ENCODE assay signal across 26 cellular contexts in genomic region chr18:31098878-31099277, GRCh38. TPM values are rescaled to one million over a fixed set of nuclear protein-coding genes. Genes with fewer than 3 reads are reported as not detected.
DNase-seq lines count a peak whose midpoint lies in the region; ATAC-seq and TF ChIP-seq lines count a peak whose summit lies in the region.
"Had no signal": no experiment of that assay in that cellular context is flagged by ENCODE, and none has a peak within 500 bp of the region (broad histone marks: within the 10 kb centered on the region; RNA-seq: fewer than 3 reads in every experiment).

No MANE protein-coding gene starts in this region.

- H3K27ac ChIP-seq in mammary epithelial cell (ENCODE audit: insufficient read depth, low read depth, low read length), result peak overlapping the region; percentile 48
- H3K27ac ChIP-seq in smooth muscle cell (ENCODE audit: low read depth), result peak overlapping the region; percentile 27
- no peak overlapping the region for H3K27ac ChIP-seq in trophoblast cell (ENCODE audit: low read depth, low read length)
- H3K27ac ChIP-seq: stomach, tibial nerve had no signal

- no peak overlapping the region for H2AK5ac ChIP-seq in trophoblast cell (ENCODE audit: low read length)

- no peak overlapping the region for H3K18ac ChIP-seq in trophoblast cell (ENCODE audit: low read length)

- H3K9ac ChIP-seq in mammary epithelial cell (ENCODE audit: insufficient read depth, low read length), result no peak overlapping the region
- H3K9ac ChIP-seq in smooth muscle cell (ENCODE audit: low read depth), result no peak overlapping the region
- no peak overlapping the region for H3K9ac ChIP-seq in trophoblast cell (ENCODE audit: low read length)
- H3K9ac ChIP-seq: parathyroid adenoma had no signal

- no peak overlapping the region for H2BK120ac ChIP-seq in trophoblast cell (ENCODE audit: insufficient read depth, low read length, poor library complexity)

- H4K91ac ChIP-seq in trophoblast cell (ENCODE audit: low read depth, low read length), result no peak overlapping the region

- H3K14ac ChIP-seq in trophoblast cell (ENCODE audit: low read length), result no peak overlapping the region

- H3K4me3 Mint-ChIP-seq in mesothelial cell of epicardium, result peak overlapping the region; percentile 88
- H3K4me3 Mint-ChIP-seq in osteocyte (ENCODE audit: unreplicated experiment), result no peak overlapping the region
- H3K4me3 Mint-ChIP-seq: activated CD8-positive, alpha-beta T cell treated with anti-CD3 and anti-CD28 coated beads for 36 hours; activated naive CD8-positive, alpha-beta T cell treated with anti-CD3 and anti-CD28 coated beads, Interleukin-2, amount 50 U/mL, for 24 hours; CD4-positive, CD25-positive, alpha-beta regulatory T cell; naive B cell had no signal

- no peak for TF ChIP-seq CTCF in mammary epithelial cell (conservative IDR thresholded peaks at IDR 0.05 in 1 of 2, IDR thresholded peaks at IDR 0.05 in 1 of 2; ENCODE audit: extremely low read depth in 1 of 2, insufficient read depth in 1 of 2, low read depth in 1 of 2, low read length in 2 of 2)
- TF ChIP-seq CTCF in mesothelial cell of epicardium (IDR thresholded peaks at IDR 0.05; ENCODE audit: unreplicated experiment), result no peak
- TF ChIP-seq CTCF in smooth muscle cell (IDR thresholded peaks at IDR 0.05; ENCODE audit: borderline replicate concordance, insufficient read depth, poor library complexity, severe bottlenecking), result no peak
- no peak for TF ChIP-seq CTCF in GM10248 (IDR thresholded peaks at IDR 0.05; ENCODE audit: control extremely low read depth, extremely low read depth, low read depth, missing control alignments)
- no peak for TF ChIP-seq CTCF in osteocyte (IDR thresholded peaks at IDR 0.05)

- in situ Hi-C loops in mammary epithelial cell (cut with MboI; ENCODE audit: low sequenced_read_pairs in 2 of 2), result no loop called here

- H4K12ac ChIP-seq in trophoblast cell (ENCODE audit: low read depth, low read length), result no peak overlapping the region

- no peak overlapping the region for H2AFZ ChIP-seq in mammary epithelial cell (ENCODE audit: low read depth, low read length)
- H2AFZ ChIP-seq in smooth muscle cell (ENCODE audit: low read depth), result no peak overlapping the region
- H2AFZ ChIP-seq in trophoblast cell (ENCODE audit: insufficient read depth, low read length, poor library complexity), result no peak overlapping the region
- H2AFZ ChIP-seq: parathyroid adenoma had no signal

- H3K4ac ChIP-seq in trophoblast cell (ENCODE audit: low read depth, low read length), result no peak overlapping the region

- CTCF ChIA-PET in mammary epithelial cell (lab: Charles Lee; ENCODE audit: low non-redundant PET), result no interaction called here
- CTCF ChIA-PET in GM10248 (lab: Yijun Ruan, JAX), result interaction anchor here (1.6 kb wide), 1 partner anchor 14 kb away, joined by 3 read pairs; no protein-coding TSS in a partner anchor

- dilution Hi-C loops in mammary epithelial cell (cut with HindIII; ENCODE audit: low sequenced_read_pairs), result no loop called here

- no peak overlapping the region for H4K8ac ChIP-seq in trophoblast cell (ENCODE audit: low read depth, low read length)

- H3K4me3 ChIP-seq in mammary epithelial cell (replicated peaks in 1 of 3; ENCODE audit: insufficient read depth in 1 of 3, low read depth in 2 of 3, low read length in 3 of 3), result peak overlapping the region in 1 of 3 experiments; percentile 1
- H3K4me3 ChIP-seq in smooth muscle cell, result peak overlapping the region; percentile 95
- H3K4me3 ChIP-seq in trophoblast cell (ENCODE audit: low read depth, low read length), result no peak overlapping the region
- H3K4me3 ChIP-seq: body of pancreas, stomach, tibial nerve had no signal

- H3K23ac ChIP-seq in trophoblast cell (ENCODE audit: low read length), result no peak overlapping the region

- peak; percentile 7 for DNase-seq in OCI-M1 (lab: John Stamatoyannopoulos, UW)
- peak; percentile 59 for DNase-seq in mammary epithelial cell
- no peak for DNase-seq in mesothelial cell of epicardium (ENCODE audit: low spot score in 2 of 2, unreplicated experiment in 2 of 2)
- DNase-seq in smooth muscle cell (lab: John Stamatoyannopoulos, UW; ENCODE audit: unreplicated experiment), result no peak
- no peak for DNase-seq in GM10248 (ENCODE audit: extremely low spot score)
- no peak for DNase-seq in trophoblast cell
- DNase-seq in osteocyte (ENCODE audit: extremely low spot score, unreplicated experiment), result no peak
- DNase-seq: activated CD4-positive, CD25-positive, alpha-beta regulatory T cell treated with anti-CD3 and anti-CD28 coated beads, Interleukin-2, amount 50 U/mL, for 72 hours; activated CD8-positive, alpha-beta T cell treated with anti-CD3 and anti-CD28 coated beads for 36 hours; activated naive CD8-positive, alpha-beta T cell treated with anti-CD3 and anti-CD28 coated beads, Interleukin-2, amount 50 U/mL, for 24 hours; body of pancreas; CD4-positive, CD25-positive, alpha-beta regulatory T cell; DMS153; left cardiac atrium; MM.1S; naive B cell; NCI-H1436; NCI-H2107; NCI-H510A treated with DMSO at 0.1 percent for 48 hours; SHP77 treated with DMSO at 0.1 percent for 48 hours; stomach had no signal

- H2BK5ac ChIP-seq in trophoblast cell (ENCODE audit: low read depth, low read length, poor library complexity), result no peak overlapping the region

- H3K36me3 Mint-ChIP-seq in mesothelial cell of epicardium (no peaks in the 10 kb centered on the region), osteocyte (ENCODE audit: unreplicated experiment) (no peaks in the 10 kb centered on the region)
- H3K36me3 Mint-ChIP-seq: CD4-positive, CD25-positive, alpha-beta regulatory T cell; naive B cell had no signal

- peaks cover 38% of the 10 kb centered on the region for H3K4me1 ChIP-seq in mammary epithelial cell (ENCODE audit: insufficient read depth, low read length)
- peaks cover 5% of the 10 kb centered on the region for H3K4me1 ChIP-seq in smooth muscle cell (ENCODE audit: low read depth)
- H3K4me1 ChIP-seq in trophoblast cell (ENCODE audit: control insufficient read depth in 1 of 2, insufficient read depth in 2 of 2, low read length in 2 of 2), result peaks cover 2 to 6% of the 10 kb centered on the region in 2 experiments

- peaks cover 67% of the 10 kb centered on the region for H3K79me2 ChIP-seq in mammary epithelial cell (ENCODE audit: insufficient read depth, low read length)
- H3K79me2 ChIP-seq in smooth muscle cell (ENCODE audit: low read depth), result peaks cover 68% of the 10 kb centered on the region
- H3K79me2 ChIP-seq in trophoblast cell (ENCODE audit: control insufficient read depth, insufficient read depth, low read length, poor library complexity), result peaks cover 21% of the 10 kb centered on the region

- H3K27me3 ChIP-seq in mammary epithelial cell (ENCODE audit: insufficient read depth, low read length) (no peaks in the 10 kb centered on the region), smooth muscle cell (ENCODE audit: low read depth) (no peaks in the 10 kb centered on the region), trophoblast cell (ENCODE audit: insufficient read depth, low read length) (no peaks in the 10 kb centered on the region)
- H3K27me3 ChIP-seq: body of pancreas had no signal

- POLR2A ChIA-PET in GM10248 (lab: Yijun Ruan, JAX), result no interaction called here

- H3K9me3 Mint-ChIP-seq in mesothelial cell of epicardium (no peaks in the 10 kb centered on the region), osteocyte (ENCODE audit: unreplicated experiment) (peaks cover 7% of the 10 kb centered on the region)

- H3K27ac Mint-ChIP-seq in mesothelial cell of epicardium, result peak overlapping the region; percentile 65
- H3K27ac Mint-ChIP-seq in osteocyte (ENCODE audit: unreplicated experiment), result no peak overlapping the region
- H3K27ac Mint-ChIP-seq: activated CD8-positive, alpha-beta T cell treated with anti-CD3 and anti-CD28 coated beads for 36 hours; activated naive CD8-positive, alpha-beta T cell treated with anti-CD3 and anti-CD28 coated beads, Interleukin-2, amount 50 U/mL, for 24 hours; CD4-positive, CD25-positive, alpha-beta regulatory T cell; naive B cell had no signal

- no peak for ATAC-seq in GM18505 (IDR thresholded peaks at IDR 0.05; ENCODE audit: unreplicated experiment)
- ATAC-seq: activated CD8-positive, alpha-beta T cell treated with anti-CD3 and anti-CD28 coated beads for 36 hours; activated naive CD8-positive, alpha-beta T cell treated with anti-CD3 and anti-CD28 coated beads, Interleukin-2, amount 50 U/mL, for 24 hours; body of pancreas; left cardiac atrium; sciatic nerve had no signal

- H3K27me3 Mint-ChIP-seq in mesothelial cell of epicardium (ENCODE audit: low read depth), result no peaks in the 10 kb centered on the region
- H3K27me3 Mint-ChIP-seq in osteocyte (ENCODE audit: unreplicated experiment), result peaks cover 57% of the 10 kb centered on the region
- H3K27me3 Mint-ChIP-seq: CD4-positive, CD25-positive, alpha-beta regulatory T cell had no signal

- H3K4me1 Mint-ChIP-seq in mesothelial cell of epicardium (peaks cover 42% of the 10 kb centered on the region), osteocyte (ENCODE audit: unreplicated experiment) (peaks cover 10% of the 10 kb centered on the region)
- H3K4me1 Mint-ChIP-seq: activated naive CD8-positive, alpha-beta T cell treated with anti-CD3 and anti-CD28 coated beads, Interleukin-2, amount 50 U/mL, for 24 hours; CD4-positive, CD25-positive, alpha-beta regulatory T cell; naive B cell had no signal

- H3K79me1 ChIP-seq in trophoblast cell (ENCODE audit: low read length), result peaks cover 21% of the 10 kb centered on the region

- peaks cover 10% of the 10 kb centered on the region for H3F3A ChIP-seq in smooth muscle cell (ENCODE audit: low read depth)

- peak overlapping the region; percentile 99 for H3K4me2 ChIP-seq in mammary epithelial cell (ENCODE audit: insufficient read depth, low read depth, low read length)
- H3K4me2 ChIP-seq in smooth muscle cell, result peak overlapping the region; percentile 92
- H3K4me2 ChIP-seq in trophoblast cell (ENCODE audit: low read length), result no peak overlapping the region

- H3K9me3 ChIP-seq in mammary epithelial cell (replicated peaks; ENCODE audit: insufficient read depth, low read length) (no peaks in the 10 kb centered on the region), smooth muscle cell (replicated peaks; ENCODE audit: low read depth) (no peaks in the 10 kb centered on the region), trophoblast cell (ENCODE audit: insufficient read depth, low read depth, low read length) (no peaks in the 10 kb centered on the region)
- H3K9me3 ChIP-seq: body of pancreas, stomach, tibial nerve had no signal

- TF ChIP-seq POLR2A in GM18505 (IDR thresholded peaks at IDR 0.05; ENCODE audit: borderline replicate concordance, extremely low read depth, insufficient read depth, insufficient read length), result no peak

- H4K20me1 ChIP-seq in mammary epithelial cell (ENCODE audit: insufficient read depth, low read length) (no peaks in the 10 kb centered on the region), smooth muscle cell (ENCODE audit: low read depth) (peaks cover 31% of the 10 kb centered on the region)

- BruUV-seq in mammary epithelial cell (replicated peaks; lab: Mats Ljungman, UMichigan), result no TSS peak

- H2BK12ac ChIP-seq in trophoblast cell (ENCODE audit: low read length), result no peak overlapping the region

- intact Hi-C loops in mammary epithelial cell (cut with micrococcal nuclease), result no loop called here

- H3K36me3 ChIP-seq in mammary epithelial cell (ENCODE audit: insufficient read depth, low read length) (no peaks in the 10 kb centered on the region), smooth muscle cell (ENCODE audit: low read depth) (no peaks in the 10 kb centered on the region), trophoblast cell (ENCODE audit: control insufficient read depth in 1 of 2, insufficient read depth in 2 of 2, low read length in 2 of 2) (no peaks in the 10 kb centered on the region)
- H3K36me3 ChIP-seq: stomach, tibial nerve had no signal

RNA-seq across cellular contexts. Expression of gene DSC2, which starts 3.3 kb away (rescaled TPM):
- total RNA-seq in mammary epithelial cell (10 to 100 TPM; 34.7 to 88.7 TPM), mesothelial cell of epicardium (61.3 to 64.7 TPM (median 63.0 TPM) in 3 replicates), smooth muscle cell (78.8 and 80.9 TPM in 2 replicates), osteocyte (1.2 and 1.6 TPM in 2 replicates)
- polyA plus RNA-seq in mammary epithelial cell (15.1 TPM), smooth muscle cell (15.6 and 36.1 TPM in 2 replicates)
- polyA minus RNA-seq in mammary epithelial cell, result 35.3 TPM
- polyA plus RNA-seq in trophoblast cell (2013), result 95.6 and 98.9 TPM in 2 replicates
- total RNA-seq: activated CD8-positive, alpha-beta T cell treated with anti-CD3 and anti-CD28 coated beads for 36 hours; CD4-positive, CD25-positive, alpha-beta regulatory T cell; G401 had no signal
- polyA plus RNA-seq: CD4-positive, CD25-positive, alpha-beta regulatory T cell had no signal

RNA-seq across cellular contexts. Expression of gene DSC3, which starts 56.3 kb away (rescaled TPM):
- 100 to 1,000 TPM; 125 to 272 TPM for total RNA-seq in mammary epithelial cell
- 50.2 TPM for polyA plus RNA-seq in mammary epithelial cell
- 78.5 TPM for polyA minus RNA-seq in mammary epithelial cell
- total RNA-seq in mesothelial cell of epicardium, result 29.1 to 32.6 TPM (median 30.9 TPM) in 3 replicates
- 36.7 and 43.7 TPM in 2 replicates for total RNA-seq in smooth muscle cell
- polyA plus RNA-seq in smooth muscle cell, result 3.3 and 9.7 TPM in 2 replicates
- 0.38 and 0.42 TPM in 2 replicates for polyA plus RNA-seq in trophoblast cell (2013)
- 5.6 and 5.8 TPM in 2 replicates for total RNA-seq in osteocyte
- total RNA-seq: CD4-positive, CD25-positive, alpha-beta regulatory T cell; G401 had no signal
- polyA plus RNA-seq: CD4-positive, CD25-positive, alpha-beta regulatory T cell had no signal

Comparison
In these comparisons a context has a peak if more than half of its experiments do, and no peak if none do; other contexts are left out.
1. DNase-seq: peak in OCI-M1 (single experiment) and mammary epithelial cell (single experiment); none in mesothelial cell of epicardium (0 of 2), smooth muscle cell (single experiment), GM10248 (single experiment), trophoblast cell (0 of 2) and osteocyte (single experiment).
2. RNA of gene DSC2, which starts 3.3 kb away (total RNA-seq): 34.7 to 88.7 TPM in mammary epithelial cell, 78.8 to 80.9 TPM in smooth muscle cell and 61.3 to 64.7 TPM in mesothelial cell of epicardium; 1.2 to 1.6 TPM in osteocyte; every median in the first group is over 10 times any median in the second.